13 cellular contexts compared by ENCODE assay signal in genomic region chr14:21057803-21058675, GRCh38. TPM values are rescaled to one million over a fixed set of nuclear protein-coding genes. Genes with fewer than 3 reads are reported as not detected.
DNase-seq lines count a peak whose midpoint lies in the region; ATAC-seq, FAIRE-seq and TF ChIP-seq lines count a peak whose summit lies in the region.
"Had no signal": no experiment of that assay in that cellular context is flagged by ENCODE, and none has a peak within 500 bp of the region (broad histone marks: within the 10 kb centered on the region; RNA-seq: fewer than 3 reads in every experiment).

A gene with protein sequence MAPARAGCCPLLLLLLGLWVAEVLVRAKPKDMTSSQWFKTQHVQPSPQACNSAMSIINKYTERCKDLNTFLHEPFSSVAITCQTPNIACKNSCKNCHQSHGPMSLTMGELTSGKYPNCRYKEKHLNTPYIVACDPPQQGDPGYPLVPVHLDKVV (plus strand): TSS chr14:21057822. CDS start chr14:21057893, 71 bp downstream.

- H3K36me3 ChIP-seq in MG63 (no peaks in the 10 kb centered on the region), bronchial epithelial cell (ENCODE audit: control insufficient read depth, insufficient read depth, low read length) (no peaks in the 10 kb centered on the region), osteoblast (ENCODE audit: insufficient read depth, low read length) (no peaks in the 10 kb centered on the region), Karpas-422 (ENCODE audit: insufficient read depth, low read length) (no peaks in the 10 kb centered on the region)
- H3K36me3 ChIP-seq: gastrocnemius medialis, neutrophil had no signal

- H3K4me3 ChIP-seq in MG63: no peak within 1 kb of the TSS
- H3K4me3 ChIP-seq in bronchial epithelial cell (ENCODE audit: low read depth, low read length): no peak within 1 kb of the TSS
- H3K4me3 ChIP-seq in osteoblast (ENCODE audit: insufficient read depth, low read length): no peak within 1 kb of the TSS
- no peak within 1 kb of the TSS for H3K4me3 ChIP-seq in Karpas-422 (ENCODE audit: low read length)
- H3K4me3 ChIP-seq: gastrocnemius medialis had no signal

- no peaks in the 10 kb centered on the region for H3K79me2 ChIP-seq in osteoblast (ENCODE audit: insufficient read depth, low read length)
- no peaks in the 10 kb centered on the region for H3K79me2 ChIP-seq in Karpas-422 (ENCODE audit: low read length)

- FAIRE-seq in bronchial epithelial cell (lab: Jason Lieb, UNC): peak; percentile 68
- FAIRE-seq: kidney had no signal

- H4K20me1 ChIP-seq in osteoblast (ENCODE audit: insufficient read depth, low read length) (no peaks in the 10 kb centered on the region), Karpas-422 (ENCODE audit: insufficient read depth, low read depth, low read length) (no peaks in the 10 kb centered on the region)

- H3K27me3 ChIP-seq in MG63 (no peaks in the 10 kb centered on the region), bronchial epithelial cell (ENCODE audit: control insufficient read depth, insufficient read depth, low read length) (no peaks in the 10 kb centered on the region), osteoblast (ENCODE audit: insufficient read depth, low read length) (no peaks in the 10 kb centered on the region), Karpas-422 (ENCODE audit: low read length) (no peaks in the 10 kb centered on the region)
- H3K27me3 ChIP-seq: gastrocnemius medialis had no signal

- peak; percentile 13 for TF ChIP-seq CTCF in bronchial epithelial cell (IDR thresholded peaks at IDR 0.05; ENCODE audit: insufficient read depth, low read length, severe bottlenecking)
- TF ChIP-seq CTCF in osteoblast (IDR thresholded peaks at IDR 0.05; ENCODE audit: extremely low read depth, low read depth, low read length): peak; percentile 24

- H3K9me3 ChIP-seq in MG63 (no peaks in the 10 kb centered on the region), osteoblast (ENCODE audit: low read depth, low read length) (no peaks in the 10 kb centered on the region), Karpas-422 (ENCODE audit: low read length) (no peaks in the 10 kb centered on the region)
- H3K9me3 ChIP-seq: gastrocnemius medialis, neutrophil had no signal

- H3K27ac ChIP-seq in osteoblast (ENCODE audit: low read depth, low read length) (no peak within 1 kb of the TSS), Karpas-422 (ENCODE audit: low read length) (no peak within 1 kb of the TSS)
- H3K27ac ChIP-seq: gastrocnemius medialis, neutrophil had no signal

- ATAC-seq in HG02852 (IDR thresholded peaks at IDR 0.05; ENCODE audit: unreplicated experiment): no peak
- ATAC-seq: gastrocnemius medialis had no signal

- H3K4me2 ChIP-seq in osteoblast (ENCODE audit: insufficient read depth, low read length): no peak within 1 kb of the TSS
- H3K4me2 ChIP-seq in Karpas-422 (ENCODE audit: low read depth, low read length, poor library complexity, severe bottlenecking): no peak within 1 kb of the TSS

- no peaks in the 10 kb centered on the region for H3K9me2 ChIP-seq in Karpas-422 (replicated peaks; ENCODE audit: insufficient read depth, low read length)

- no peak within 1 kb of the TSS for H2AFZ ChIP-seq in osteoblast (ENCODE audit: low read length)
- no peak within 1 kb of the TSS for H2AFZ ChIP-seq in Karpas-422 (ENCODE audit: low read length)

- H3K9ac ChIP-seq in Karpas-422 (ENCODE audit: low read length): no peak within 1 kb of the TSS

- H3K4me1 ChIP-seq in osteoblast (ENCODE audit: insufficient read depth, low read length) (peaks cover 26% of the 10 kb centered on the region), Karpas-422 (ENCODE audit: low read length) (no peaks in the 10 kb centered on the region)
- H3K4me1 ChIP-seq: gastrocnemius medialis had no signal

- DNase-seq in EL (peak; percentile 68), MG63 (peak; percentile 36), bronchial epithelial cell (ENCODE audit: low read depth) (peak; percentile 46), osteoblast (ENCODE audit: insufficient read length, low spot score, missing footprints) (peak; percentile 64), Karpas-422 (no peak)
- no peak for DNase-seq in activated naive CD4-positive, alpha-beta T cell (lab: John Stamatoyannopoulos, UW)
- DNase-seq: activated CD4-positive, CD25-positive, alpha-beta regulatory T cell treated with anti-CD3 and anti-CD28 coated beads, Interleukin-2, amount 50 U/mL, for 72 hours; gastrocnemius medialis; kidney; NCI-H1048; NCI-H446 treated with DMSO at 0.1 percent for 48 hours had no signal

RNA-seq across cellular contexts. Expression of the gene that starts here (rescaled TPM):
- total RNA-seq in MG63 (2014; rRNA removed; shearing (Covaris generic); ENCODE audit: low replicate concordance): not detected in 2 replicates
- total RNA-seq in bronchial epithelial cell (not detected in 2 replicates), osteoblast (not detected in 2 replicates)
- total RNA-seq in Karpas-422 (2014; rRNA removed; shearing (Covaris generic); ENCODE audit: low replicate concordance): not detected in 2 replicates
- total RNA-seq: gastrocnemius medialis, kidney had no signal

Comparison
In these comparisons a context has a peak if more than half of its experiments do, and no peak if none do; other contexts are left out.
1. Peak in DNase-seq in MG63; RNA of the gene not detected or under 1 TPM.
2. Peak in DNase-seq in bronchial epithelial cell; RNA of the gene not detected or under 1 TPM.
3. Peak in DNase-seq in osteoblast; RNA of the gene not detected or under 1 TPM.